In the genomic region with DNA sequence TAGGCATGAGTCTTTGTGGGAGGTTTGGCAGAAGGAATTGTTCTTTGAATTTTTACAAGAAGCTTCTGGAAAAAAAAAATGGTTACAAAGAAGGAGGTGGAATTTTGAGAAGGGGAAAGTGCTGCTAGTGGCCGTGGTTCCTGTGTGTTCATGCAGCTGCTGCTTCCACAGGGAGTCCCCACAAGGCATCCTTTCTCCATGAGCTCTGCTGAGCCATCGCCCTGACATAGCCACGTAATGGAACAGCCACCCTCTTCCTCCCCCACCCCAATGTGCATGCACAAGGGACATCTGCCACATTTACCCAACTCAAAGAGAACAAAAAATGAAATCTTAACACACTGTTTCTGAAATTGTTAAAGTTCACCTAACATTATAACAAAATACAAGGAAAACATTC, we compare ENCODE assay signal across 22 cellular contexts.
"Had no signal": no experiment of that assay in that cellular context is flagged by ENCODE, and none has a peak within 500 bp of the region (broad histone marks: within the 10 kb centered on the region; RNA-seq: fewer than 3 reads in every experiment).

No MANE protein-coding gene starts in this region.

- H3K4me1 ChIP-seq: parathyroid adenoma, spleen, vagina had no signal

- H3K9ac ChIP-seq: parathyroid adenoma had no signal

- ATAC-seq: activated CD8-positive, alpha-beta memory T cell treated with anti-CD3 and anti-CD28 coated beads, Interleukin-2, amount 10 ng/mL, durations not matched to agents 7 days and 5 days; activated CD8-positive, alpha-beta T cell treated with anti-CD3 and anti-CD28 coated beads, Interleukin-2, amount 10 ng/mL, durations not matched to agents 7 days and 5 days; activated naive CD8-positive, alpha-beta T cell treated with anti-CD3 and anti-CD28 coated beads, Interleukin-2, amount 50 U/mL, for 24 hours; effector memory CD8-positive, alpha-beta T cell; left colon; naive thymus-derived CD4-positive, alpha-beta T cell; right cardiac atrium had no signal

- H3K79me2 ChIP-seq: parathyroid adenoma had no signal

- DNase-seq: activated B cell treated with CpG ODN at 0.5 μM for 24 hours; activated CD8-positive, alpha-beta memory T cell treated with anti-CD3 and anti-CD28 coated beads, Interleukin-2, amount 10 ng/mL, durations not matched to agents 7 days and 5 days; activated CD8-positive, alpha-beta T cell treated with anti-CD3 and anti-CD28 coated beads, Interleukin-2, amount 10 ng/mL, durations not matched to agents 7 days and 5 days; activated naive CD8-positive, alpha-beta T cell treated with anti-CD3 and anti-CD28 coated beads, Interleukin-2, amount 50 U/mL, for 24 hours; activated T-cell treated with anti-CD3 and anti-CD28 coated beads, Interleukin-2, amount 50 U/mL, for 48 hours; effector memory CD8-positive, alpha-beta T cell; erythroblast; hippocampal formation; kidney; left colon; naive thymus-derived CD4-positive, alpha-beta T cell; nucleus accumbens; right cardiac atrium; spleen; stimulated activated CD4-positive, alpha-beta T cell treated with anti-CD3 and anti-CD28 coated beads, Interleukin-2, amount 100 ng/mL, for 48 hours; stimulated activated naive CD4-positive, alpha-beta T cell treated with Interleukin-2 at 50 U/mL for 16 hours; T-helper 2 cell had no signal

- H3K27ac ChIP-seq: cardiac muscle cell, coronary artery, parathyroid adenoma, spleen, thoracic aorta, vagina had no signal

- H3K4me3 ChIP-seq: cardiac muscle cell, coronary artery, spleen, thoracic aorta, vagina had no signal

- H2AFZ ChIP-seq: parathyroid adenoma had no signal

- H3K36me3 ChIP-seq: cardiac muscle cell, spleen, thoracic aorta, vagina had no signal

- H3K27me3 ChIP-seq: cardiac muscle cell, spleen, vagina had no signal

- H3K9me3 ChIP-seq: vagina had no signal
